In genomic region chr15:69410290-69410874, GRCh38 we compare ENCODE assay signal across 8 cellular contexts. TPM values are rescaled to one million over a fixed set of nuclear protein-coding genes. Genes with fewer than 3 reads are reported as not detected.
DNase-seq lines count a peak whose midpoint lies in the region; ATAC-seq and TF ChIP-seq lines count a peak whose summit lies in the region.

No MANE protein-coding gene starts in this region.

- H3K27ac ChIP-seq in suprapubic skin: no peak overlapping the region

- CTCF ChIA-PET in activated naive CD4-positive, alpha-beta T cell treated with anti-CD3 and anti-CD28 coated beads for 36 hours (lab: Charles Lee): interaction anchor here (1.0 to 4.2 kb wide), 3 partner anchors 16 to 121 kb away, joined by 3 to 22 read pairs (median 6); no protein-coding TSS in a partner anchor

- no peaks in the 10 kb centered on the region for H3K36me3 ChIP-seq in suprapubic skin

- H3K4me3 Mint-ChIP-seq in activated naive CD4-positive, alpha-beta T cell treated with anti-CD3 and anti-CD28 coated beads for 36 hours: no peak overlapping the region
- H3K4me3 Mint-ChIP-seq in progenitor cell of endocrine pancreas (ENCODE audit: low read depth): no peak overlapping the region

- TF ChIP-seq CTCF in progenitor cell of endocrine pancreas (IDR thresholded peaks at IDR 0.05; ENCODE audit: unreplicated experiment): peak; percentile 22
- peak in 1 of 2 donors; percentile 18 for TF ChIP-seq CTCF in suprapubic skin (IDR thresholded peaks at IDR 0.05)

- peaks cover 11% of the 10 kb centered on the region for H3K4me1 ChIP-seq in suprapubic skin

- 51% methylated on average over 9 of the region's 9 CpGs for WGBS in suprapubic skin

- peaks cover 7% of the 10 kb centered on the region for H3K27me3 Mint-ChIP-seq in activated naive CD4-positive, alpha-beta T cell treated with anti-CD3 and anti-CD28 coated beads for 36 hours (ENCODE audit: low read depth)
- no peaks in the 10 kb centered on the region for H3K27me3 Mint-ChIP-seq in progenitor cell of endocrine pancreas

- H3K9me3 ChIP-seq in suprapubic skin: no peaks in the 10 kb centered on the region

- H3K4me1 Mint-ChIP-seq in activated naive CD4-positive, alpha-beta T cell treated with anti-CD3 and anti-CD28 coated beads for 36 hours (ENCODE audit: low read depth): peaks cover 10% of the 10 kb centered on the region
- H3K4me1 Mint-ChIP-seq in progenitor cell of endocrine pancreas (ENCODE audit: low read depth): peaks cover 6% of the 10 kb centered on the region

- H3K27ac Mint-ChIP-seq in activated naive CD4-positive, alpha-beta T cell treated with anti-CD3 and anti-CD28 coated beads for 36 hours: no peak overlapping the region
- H3K27ac Mint-ChIP-seq in progenitor cell of endocrine pancreas: no peak overlapping the region

- no peaks in the 10 kb centered on the region for H3K27me3 ChIP-seq in suprapubic skin

- peak; percentile 74 for DNase-seq in activated naive CD4-positive, alpha-beta T cell treated with anti-CD3 and anti-CD28 coated beads for 36 hours
- DNase-seq in activated naive CD4-positive, alpha-beta T cell treated with Interleukin-2 at 50 U/mL for 16 hours: no peak
- DNase-seq in NCI-H2196 (lab: John Stamatoyannopoulos, UW; ENCODE audit: unreplicated experiment) (peak; percentile 41), T47D (ENCODE audit: low read depth in 1 of 2, low spot score in 1 of 2) (peak; percentile 80 to 91), progenitor cell of endocrine pancreas (ENCODE audit: low spot score, unreplicated experiment) (no peak), suprapubic skin (ENCODE audit: low spot score in 2 of 2) (no peak)

- intact Hi-C loops in activated naive CD4-positive, alpha-beta T cell treated with anti-CD3 and anti-CD28 coated beads for 36 hours (cut with micrococcal nuclease): loop anchor here (1.0 to 10.0 kb wide), 4 partner anchors 88 to 626 kb away; no protein-coding TSS in a partner anchor

- H3K4me3 ChIP-seq in suprapubic skin: no peak overlapping the region

- TF ChIP-seq EP300 in suprapubic skin (IDR thresholded peaks at IDR 0.05): no peak

- ATAC-seq in GM18861 (IDR thresholded peaks at IDR 0.05; ENCODE audit: unreplicated experiment): no peak
- no peak for ATAC-seq in HG02588 (IDR thresholded peaks at IDR 0.05; ENCODE audit: unreplicated experiment)

- in situ Hi-C loops in T47D (cut with HindIII; ENCODE audit: low pct_unique_long_range_greater_than_20kb, low sequenced_read_pairs): no loop called here

- peaks cover 3% of the 10 kb centered on the region for H3K36me3 Mint-ChIP-seq in activated naive CD4-positive, alpha-beta T cell treated with anti-CD3 and anti-CD28 coated beads for 36 hours (ENCODE audit: low read depth)
- no peaks in the 10 kb centered on the region for H3K36me3 Mint-ChIP-seq in progenitor cell of endocrine pancreas (ENCODE audit: insufficient read depth)

- H3K9me3 Mint-ChIP-seq in activated naive CD4-positive, alpha-beta T cell treated with anti-CD3 and anti-CD28 coated beads for 36 hours: no peaks in the 10 kb centered on the region
- H3K9me3 Mint-ChIP-seq in progenitor cell of endocrine pancreas (ENCODE audit: low read depth): no peaks in the 10 kb centered on the region

- TF ChIP-seq POLR2A in suprapubic skin (IDR thresholded peaks at IDR 0.05): no peak

RNA-seq across cellular contexts. Expression of gene KIF23, which starts 3.8 kb away (rescaled TPM):
- 10 to 100 TPM; 68.8 to 73.1 TPM for total RNA-seq in activated naive CD4-positive, alpha-beta T cell treated with anti-CD3 and anti-CD28 coated beads for 36 hours
- total RNA-seq in progenitor cell of endocrine pancreas (26.5 and 28.4 TPM in 2 replicates), suprapubic skin (1 to 10 TPM; 2.7 to 8.5 (median 6.9) TPM)

RNA-seq across cellular contexts. Expression of gene RPLP1, which starts 42.2 kb away (rescaled TPM):
- total RNA-seq in activated naive CD4-positive, alpha-beta T cell treated with anti-CD3 and anti-CD28 coated beads for 36 hours: 1,000 to 10,000 TPM; 2,674 to 2,950 TPM
- total RNA-seq in progenitor cell of endocrine pancreas (1,112 and 1,115 TPM in 2 replicates), suprapubic skin (1,000 to 10,000 TPM in 2 of 4 donors, 100 to 1,000 TPM in 2; 623 to 1,424 (median 1,017) TPM)

Comparison
In these comparisons a context has a peak if more than half of its experiments do, and no peak if none do; other contexts are left out.
1. DNase-seq: peak in activated naive CD4-positive, alpha-beta T cell treated with anti-CD3 and anti-CD28 coated beads for 36 hours (single experiment), NCI-H2196 (single experiment) and T47D (2 of 2); none in activated naive CD4-positive, alpha-beta T cell treated with Interleukin-2 at 50 U/mL for 16 hours (single experiment), progenitor cell of endocrine pancreas (single experiment) and suprapubic skin (0 of 2).